Comparison of ENCODE assay signal across 9 cellular contexts in genomic region chr13:72255908-72256307, GRCh38.
A peak's percentile ranks its signal among the peaks of the same experiment; 100 is the strongest.
DNase-seq lines count a peak whose midpoint lies in the region; ATAC-seq and TF ChIP-seq lines count a peak whose summit lies in the region.
"Had no signal": no experiment of that assay in that cellular context is flagged by ENCODE, and none has a peak within 500 bp of the region (broad histone marks: within the 10 kb centered on the region; RNA-seq: fewer than 3 reads in every experiment).

No MANE protein-coding gene starts in this region.

- no TSS peak for BruUV-seq in mammary epithelial cell (replicated peaks; lab: Mats Ljungman, UMichigan)

- no peaks in the 10 kb centered on the region for H4K20me1 ChIP-seq in mammary epithelial cell (ENCODE audit: insufficient read depth, low read length)

- H3K4me1 ChIP-seq in mammary epithelial cell (ENCODE audit: insufficient read depth, low read length) = no peaks in the 10 kb centered on the region
- H3K4me1 ChIP-seq: upper lobe of left lung had no signal

- in situ Hi-C loops in mammary epithelial cell (cut with MboI; ENCODE audit: low sequenced_read_pairs in 2 of 2) = no loop called here

- TF ChIP-seq CTCF in mammary epithelial cell (conservative IDR thresholded peaks at IDR 0.05 in 1 of 2, IDR thresholded peaks at IDR 0.05 in 1 of 2; ENCODE audit: extremely low read depth in 1 of 2, insufficient read depth in 1 of 2, low read depth in 1 of 2, low read length in 2 of 2) (peak; percentile 78 to 87), nephron progenitor cell (IDR thresholded peaks at IDR 0.05) (peak; percentile 57)

- no peak overlapping the region for H3K4me3 Mint-ChIP-seq in nephron progenitor cell
- H3K4me3 Mint-ChIP-seq in activated T-cell treated with anti-CD3 and anti-CD28 coated beads, Interleukin-2, amount 50 U/mL, for 4 hours = no peak overlapping the region

- dilution Hi-C loops in mammary epithelial cell (cut with HindIII; ENCODE audit: low sequenced_read_pairs) = no loop called here

- no peaks in the 10 kb centered on the region for H3K79me2 ChIP-seq in mammary epithelial cell (ENCODE audit: insufficient read depth, low read length)

- ATAC-seq in GM18868 (IDR thresholded peaks at IDR 0.05; ENCODE audit: unreplicated experiment) (peak; percentile 67), HG03457 (IDR thresholded peaks at IDR 0.05; ENCODE audit: unreplicated experiment) (no peak), GM21786 (IDR thresholded peaks at IDR 0.05; ENCODE audit: unreplicated experiment) (no peak), GM18909 (IDR thresholded peaks at IDR 0.05; ENCODE audit: poor library complexity, unreplicated experiment) (no peak)
- ATAC-seq in activated T-cell treated with anti-CD3 and anti-CD28 coated beads, Interleukin-2, amount 50 U/mL, for 4 hours = no peak

- H3K27me3 Mint-ChIP-seq in nephron progenitor cell (ENCODE audit: low read depth, poor library complexity) = peaks cover under 1% of the 10 kb centered on the region
- no peaks in the 10 kb centered on the region for H3K27me3 Mint-ChIP-seq in activated T-cell treated with anti-CD3 and anti-CD28 coated beads, Interleukin-2, amount 50 U/mL, for 4 hours (ENCODE audit: low read depth)

- no peak overlapping the region for H3K9ac ChIP-seq in mammary epithelial cell (ENCODE audit: insufficient read depth, low read length)

- H3K4me3 ChIP-seq in mammary epithelial cell (replicated peaks in 1 of 3; ENCODE audit: insufficient read depth in 1 of 3, low read depth in 2 of 3, low read length in 3 of 3) = no peak overlapping the region
- H3K4me3 ChIP-seq: upper lobe of left lung had no signal

- no peak overlapping the region for H3K27ac ChIP-seq in mammary epithelial cell (ENCODE audit: insufficient read depth, low read depth, low read length)
- H3K27ac ChIP-seq: upper lobe of left lung had no signal

- no peaks in the 10 kb centered on the region for H3K36me3 ChIP-seq in mammary epithelial cell (ENCODE audit: insufficient read depth, low read length)
- H3K36me3 ChIP-seq: upper lobe of left lung had no signal

- DNase-seq in NCI-H2107 (lab: John Stamatoyannopoulos, UW) (peak; percentile 54), mammary epithelial cell (peak; percentile 64), nephron progenitor cell (peak; percentile 31)
- no peak for DNase-seq in activated T-cell treated with anti-CD3 and anti-CD28 coated beads, Interleukin-2, amount 50 U/mL, for 4 hours
- DNase-seq: upper lobe of left lung had no signal

- H3K4me2 ChIP-seq in mammary epithelial cell (ENCODE audit: insufficient read depth, low read depth, low read length) = no peak overlapping the region

- H3K9me3 ChIP-seq in mammary epithelial cell (replicated peaks; ENCODE audit: insufficient read depth, low read length) = no peaks in the 10 kb centered on the region
- H3K9me3 ChIP-seq: upper lobe of left lung had no signal

- CTCF ChIA-PET in mammary epithelial cell (lab: Charles Lee; ENCODE audit: low non-redundant PET) = interaction anchor here (0.6 kb wide), 1 partner anchor 323 kb away, joined by 3 read pairs; no protein-coding TSS in a partner anchor

- H3K27ac Mint-ChIP-seq in nephron progenitor cell = no peak overlapping the region

- intact Hi-C loops in mammary epithelial cell (cut with micrococcal nuclease) = loop anchor here (5.0 to 10.0 kb wide), 6 partner anchors 279 to 1011 kb away; no protein-coding TSS in a partner anchor

- no peaks in the 10 kb centered on the region for H3K9me3 Mint-ChIP-seq in nephron progenitor cell
- peaks cover 9% of the 10 kb centered on the region for H3K9me3 Mint-ChIP-seq in activated T-cell treated with anti-CD3 and anti-CD28 coated beads, Interleukin-2, amount 50 U/mL, for 4 hours

- no peaks in the 10 kb centered on the region for H3K27me3 ChIP-seq in mammary epithelial cell (ENCODE audit: insufficient read depth, low read length)
- H3K27me3 ChIP-seq: upper lobe of left lung had no signal

- H3K36me3 Mint-ChIP-seq in nephron progenitor cell (ENCODE audit: low read depth) = no peaks in the 10 kb centered on the region
- no peaks in the 10 kb centered on the region for H3K36me3 Mint-ChIP-seq in activated T-cell treated with anti-CD3 and anti-CD28 coated beads, Interleukin-2, amount 50 U/mL, for 4 hours (ENCODE audit: insufficient read depth)

- no peaks in the 10 kb centered on the region for H3K4me1 Mint-ChIP-seq in nephron progenitor cell
- no peaks in the 10 kb centered on the region for H3K4me1 Mint-ChIP-seq in activated T-cell treated with anti-CD3 and anti-CD28 coated beads, Interleukin-2, amount 50 U/mL, for 4 hours (ENCODE audit: low read depth)

- WGBS in mammary epithelial cell (ENCODE audit: low coverage, missing lambda C conversion rate) = 49% methylated on average over 7 of the region's 7 CpGs

- H2AFZ ChIP-seq in mammary epithelial cell (ENCODE audit: low read depth, low read length) = no peak overlapping the region
